ENCODE assay signal across 8 cellular contexts in genomic region chr16:89222931-89223330, GRCh38. TPM values are rescaled to one million over a fixed set of nuclear protein-coding genes. Genes with fewer than 3 reads are reported as not detected.
"Had no signal": no experiment of that assay in that cellular context is flagged by ENCODE, and none has a peak within 500 bp of the region (broad histone marks: within the 10 kb centered on the region; RNA-seq: fewer than 3 reads in every experiment).

No MANE protein-coding gene starts in this region.

- H3K27ac ChIP-seq: HL-60 had no signal

- H3K4me3 Mint-ChIP-seq: GM23338, H9 had no signal

- H3K27me3 Mint-ChIP-seq: IgD-negative memory B cell had no signal

- H3K4me1 Mint-ChIP-seq: GM23338 had no signal

- DNase-seq: H9, HCEC 1CT, KBM-7 had no signal

- ATAC-seq: GM23338, HepG2 had no signal

- H3K27ac Mint-ChIP-seq: GM23338, IgD-negative memory B cell had no signal

- H3K4me3 ChIP-seq: GM23338 had no signal

RNA-seq across cellular contexts. Expression of gene SLC22A31, which starts 22.6 kb away (rescaled TPM):
- total RNA-seq: HT1080 had no signal
- polyA plus RNA-seq: IgD-negative memory B cell had no signal

RNA-seq across cellular contexts. Expression of gene CDH15, which starts 51.4 kb away (rescaled TPM):
- total RNA-seq: HT1080 had no signal
- polyA plus RNA-seq: IgD-negative memory B cell had no signal
